2 cellular contexts compared by ENCODE assay signal in the genomic region with DNA sequence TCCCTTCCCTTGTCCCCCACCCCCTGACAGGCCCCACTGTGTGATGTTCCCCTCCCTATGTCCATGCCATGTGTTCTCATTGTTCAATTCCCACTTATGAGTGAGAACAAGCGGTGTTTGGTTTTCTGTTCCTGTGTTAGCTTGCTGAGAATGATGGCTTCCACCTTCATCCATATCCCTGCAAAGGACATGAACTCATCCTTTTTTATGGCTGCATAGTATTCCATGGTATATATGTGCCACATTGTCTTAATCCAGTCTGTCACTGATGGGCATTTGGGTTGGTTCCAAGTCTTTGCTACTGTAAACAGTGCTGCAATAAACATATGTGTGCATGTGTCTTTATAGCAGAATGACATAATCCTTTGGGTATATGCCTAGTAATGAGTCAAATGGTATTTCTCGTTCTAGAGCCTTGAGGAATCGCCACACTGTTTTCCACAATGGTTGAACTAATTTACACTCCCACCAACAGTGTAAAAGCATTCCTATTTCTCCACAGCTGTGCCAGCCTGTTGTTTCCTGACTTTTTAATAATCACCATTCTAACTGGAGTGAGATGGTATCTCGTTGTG. TPM values are rescaled to one million over a fixed set of nuclear protein-coding genes. Genes with fewer than 3 reads are reported as not detected.
"Had no signal": no experiment of that assay in that cellular context is flagged by ENCODE, and none has a peak within 500 bp of the region (broad histone marks: within the 10 kb centered on the region; RNA-seq: fewer than 3 reads in every experiment).

No MANE protein-coding gene starts in this region.

RNA-seq across cellular contexts. Expression of a gene that starts 29.8 kb away (rescaled TPM):
- total RNA-seq: ascending aorta had no signal

RNA-seq across cellular contexts. Expression of a gene that starts 40.4 kb away (rescaled TPM):
- total RNA-seq: activated naive CD8-positive, alpha-beta T cell treated with anti-CD3 and anti-CD28 coated beads, Interleukin-2, amount 10 ng/mL, durations not matched to agents 7 days and 5 days; ascending aorta had no signal
